Comparison of ENCODE assay signal across 9 cellular contexts in the genomic region with DNA sequence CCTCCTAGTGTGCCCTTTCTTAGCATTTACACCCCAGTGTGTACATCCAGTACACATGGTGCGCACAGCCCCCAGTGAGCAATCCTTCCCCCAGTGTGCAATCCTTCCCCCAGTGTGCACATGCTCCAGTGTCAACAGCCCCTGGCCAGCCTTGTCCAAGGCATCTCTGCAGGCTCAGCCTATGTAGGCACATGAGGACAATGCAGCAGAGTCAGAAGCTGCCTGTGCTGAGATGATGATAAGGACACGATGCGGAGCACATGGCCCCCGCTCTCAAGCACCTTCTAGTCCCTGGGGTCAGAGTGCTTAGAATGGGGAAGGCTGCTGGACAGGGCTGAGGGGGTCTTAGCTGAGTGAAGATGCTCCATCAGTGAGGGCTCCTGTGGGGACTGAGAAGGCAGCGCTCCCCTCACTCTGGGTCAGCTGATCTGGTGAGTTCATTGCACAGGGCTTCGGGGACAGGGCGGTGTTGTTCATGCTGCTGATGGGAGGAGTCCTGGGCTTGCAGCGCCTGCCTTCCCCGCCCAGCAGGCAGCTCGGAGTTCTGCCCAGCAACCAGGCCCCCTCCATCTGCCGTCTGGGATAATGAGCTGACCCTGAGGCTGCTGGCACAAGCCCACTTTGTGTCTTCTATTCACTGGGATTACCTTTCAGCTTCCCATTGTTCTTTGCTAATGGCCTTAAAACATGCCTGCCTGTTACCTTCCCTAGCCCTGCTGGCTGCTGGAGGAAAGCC.
DNase-seq lines count a peak whose midpoint lies in the region; ATAC-seq and TF ChIP-seq lines count a peak whose summit lies in the region.
"Had no signal": no experiment of that assay in that cellular context is flagged by ENCODE, and none has a peak within 500 bp of the region (broad histone marks: within the 10 kb centered on the region; RNA-seq: fewer than 3 reads in every experiment).

No MANE protein-coding gene starts in this region.

- no peaks in the 10 kb centered on the region for H4K20me1 ChIP-seq in mammary epithelial cell (ENCODE audit: insufficient read depth, low read length)

- H3K79me2 ChIP-seq in mammary epithelial cell (ENCODE audit: insufficient read depth, low read length), result no peaks in the 10 kb centered on the region

- 39% methylated on average over 11 of the region's 11 CpGs for WGBS in mammary epithelial cell (ENCODE audit: low coverage, missing lambda C conversion rate)

- intact Hi-C loops in mammary epithelial cell (cut with micrococcal nuclease), result no loop called here

- no peak for ATAC-seq in GM19324 (IDR thresholded peaks at IDR 0.05; ENCODE audit: low FRiP score, unreplicated experiment)

- H3K27me3 ChIP-seq in mammary epithelial cell (ENCODE audit: insufficient read depth, low read length), result peaks cover 5% of the 10 kb centered on the region

- no peaks in the 10 kb centered on the region for H3K9me3 ChIP-seq in mammary epithelial cell (replicated peaks; ENCODE audit: insufficient read depth, low read length)

- DNase-seq in NCI-H146 treated with DMSO at 0.1 percent for 48 hours (lab: John Stamatoyannopoulos, UW; ENCODE audit: unreplicated experiment) (peak; percentile 92), SK-N-DZ (ENCODE audit: low spot score) (peak; percentile 88), iPS DF 19.7 (ENCODE audit: low read depth, low spot score) (peak; percentile 47), superior temporal gyrus (ENCODE audit: extremely low spot score) (peak; percentile 83), mammary epithelial cell (no peak), SIG-M5 treated with dmso at 0.1 percent for 504 hours (lab: John Stamatoyannopoulos, UW; ENCODE audit: unreplicated experiment) (no peak)
- no peak for DNase-seq in stimulated activated CD4-positive, alpha-beta T cell treated with anti-CD3 and anti-CD28 coated beads, Interleukin-2, amount 100 ng/mL, for 24 hours
- DNase-seq: activated CD4-positive, alpha-beta T cell treated with anti-CD3 and anti-CD28 coated beads, Interleukin-2, amount 50 U/mL, for 4 hours had no signal

- no TSS peak for BruUV-seq in mammary epithelial cell (replicated peaks; lab: Mats Ljungman, UMichigan)

- CTCF ChIA-PET in mammary epithelial cell (lab: Charles Lee; ENCODE audit: low non-redundant PET), result no interaction called here

- no peak overlapping the region for H3K9ac ChIP-seq in mammary epithelial cell (ENCODE audit: insufficient read depth, low read length)

- TF ChIP-seq CTCF in mammary epithelial cell (conservative IDR thresholded peaks at IDR 0.05 in 1 of 2, IDR thresholded peaks at IDR 0.05 in 1 of 2; ENCODE audit: extremely low read depth in 1 of 2, insufficient read depth in 1 of 2, low read depth in 1 of 2, low read length in 2 of 2), result no peak

- in situ Hi-C loops in mammary epithelial cell (cut with MboI; ENCODE audit: low sequenced_read_pairs in 2 of 2), result no loop called here

- H3K36me3 ChIP-seq in mammary epithelial cell (ENCODE audit: insufficient read depth, low read length), result no peaks in the 10 kb centered on the region

- H3K4me2 ChIP-seq in mammary epithelial cell (ENCODE audit: insufficient read depth, low read depth, low read length), result no peak overlapping the region

- dilution Hi-C loops in mammary epithelial cell (cut with HindIII; ENCODE audit: low sequenced_read_pairs), result no loop called here

- no peak overlapping the region for H3K4me3 ChIP-seq in mammary epithelial cell (replicated peaks in 1 of 3; ENCODE audit: insufficient read depth in 1 of 3, low read depth in 2 of 3, low read length in 3 of 3)

- no peak overlapping the region for H3K27ac ChIP-seq in mammary epithelial cell (ENCODE audit: insufficient read depth, low read depth, low read length)

- H2AFZ ChIP-seq in mammary epithelial cell (ENCODE audit: low read depth, low read length), result no peak overlapping the region

- H3K4me1 ChIP-seq in mammary epithelial cell (ENCODE audit: insufficient read depth, low read length), result no peaks in the 10 kb centered on the region

Comparison
In these comparisons a context has a peak if more than half of its experiments do, and no peak if none do; other contexts are left out.
1. DNase-seq: peak in NCI-H146 treated with DMSO at 0.1 percent for 48 hours (single experiment), SK-N-DZ (single experiment), iPS DF 19.7 (single experiment) and superior temporal gyrus (single experiment); none in mammary epithelial cell (single experiment), SIG-M5 treated with dmso at 0.1 percent for 504 hours (single experiment) and stimulated activated CD4-positive, alpha-beta T cell treated with anti-CD3 and anti-CD28 coated beads, Interleukin-2, amount 100 ng/mL, for 24 hours (0 of 2).